ENCODE assay signal across 8 cellular contexts in genomic region chr2:178478442-178479274, GRCh38. TPM values are rescaled to one million over a fixed set of nuclear protein-coding genes. Genes with fewer than 3 reads are reported as not detected.
A peak's percentile ranks its signal among the peaks of the same experiment; 100 is the strongest.
DNase-seq lines count a peak whose midpoint lies in the region; ATAC-seq and TF ChIP-seq lines count a peak whose summit lies in the region.

Gene FKBP7, minus strand, starts transcription at chr2:178478600. Its CDS starts 101 bp downstream, at chr2:178478499.

- H3K36me3 ChIP-seq in GM23248 (ENCODE audit: low read depth), result no peaks in the 10 kb centered on the region
- no peaks in the 10 kb centered on the region for H3K36me3 ChIP-seq in RWPE2 (ENCODE audit: low read depth)

- H3K27me3 Mint-ChIP-seq in nephron progenitor cell (ENCODE audit: low read depth, poor library complexity), result no peaks in the 10 kb centered on the region
- H3K27me3 Mint-ChIP-seq in stimulated activated naive CD8-positive, alpha-beta T cell treated with anti-CD3 and anti-CD28 coated beads, Interleukin-15, amount 100 ng/mL, for 72 hours, result no peaks in the 10 kb centered on the region

- peaks cover 21% of the 10 kb centered on the region for H3K36me3 Mint-ChIP-seq in nephron progenitor cell (ENCODE audit: low read depth)

- no peaks in the 10 kb centered on the region for H3K27me3 ChIP-seq in GM23248 (replicated peaks; ENCODE audit: insufficient read depth)
- H3K27me3 ChIP-seq in RWPE2 (ENCODE audit: insufficient read depth, poor library complexity, severe bottlenecking), result no peaks in the 10 kb centered on the region

- in situ Hi-C loops in GM23248 (cut with MboI), result no loop called here

- TF ChIP-seq CTCF in LNCaP clone FGC (IDR thresholded peaks at IDR 0.05; ENCODE audit: control insufficient read depth, extremely low read depth, insufficient read depth) (peak; percentile 65), RWPE2 (IDR thresholded peaks at IDR 0.05; ENCODE audit: poor library complexity, severe bottlenecking) (peak; percentile 89), nephron progenitor cell (IDR thresholded peaks at IDR 0.05) (peak; percentile 54)

- H3K4me3 Mint-ChIP-seq in nephron progenitor cell, result peak within 1 kb of the TSS; percentile 96
- H3K4me3 Mint-ChIP-seq in stimulated activated naive CD8-positive, alpha-beta T cell treated with anti-CD3 and anti-CD28 coated beads, Interleukin-15, amount 100 ng/mL, for 72 hours, result peak within 1 kb of the TSS; percentile 95 to 99

- peaks cover 53% of the 10 kb centered on the region for H3K79me2 ChIP-seq in GM23248 (ENCODE audit: insufficient read depth)

- H3K4me1 ChIP-seq in GM23248 (ENCODE audit: insufficient read depth) (peaks cover 30% of the 10 kb centered on the region), RWPE2 (ENCODE audit: insufficient read depth, poor library complexity, severe bottlenecking) (peaks cover 22% of the 10 kb centered on the region)

- H3K9me3 ChIP-seq in GM23248 (ENCODE audit: low read depth) (no peaks in the 10 kb centered on the region), RWPE2 (ENCODE audit: severe bottlenecking) (no peaks in the 10 kb centered on the region)

- peak within 1 kb of the TSS; percentile 99 for H3K27ac Mint-ChIP-seq in nephron progenitor cell
- H3K27ac Mint-ChIP-seq in stimulated activated naive CD8-positive, alpha-beta T cell treated with anti-CD3 and anti-CD28 coated beads, Interleukin-15, amount 100 ng/mL, for 72 hours, result peak within 1 kb of the TSS; percentile 95 to 97

- no peaks in the 10 kb centered on the region for H3K9me3 Mint-ChIP-seq in nephron progenitor cell
- H3K9me3 Mint-ChIP-seq in stimulated activated naive CD8-positive, alpha-beta T cell treated with anti-CD3 and anti-CD28 coated beads, Interleukin-15, amount 100 ng/mL, for 72 hours, result no peaks in the 10 kb centered on the region

- peaks cover 50% of the 10 kb centered on the region for H3K4me1 Mint-ChIP-seq in nephron progenitor cell
- H3K4me1 Mint-ChIP-seq in stimulated activated naive CD8-positive, alpha-beta T cell treated with anti-CD3 and anti-CD28 coated beads, Interleukin-15, amount 100 ng/mL, for 72 hours, result peaks cover 37% of the 10 kb centered on the region

- no peaks in the 10 kb centered on the region; the same call in 1 of the 2 replicates for H4K20me1 ChIP-seq in GM23248 (ENCODE audit: insufficient read depth)

- peak within 1 kb of the TSS; percentile 100 for H3K9ac ChIP-seq in GM23248

- H3K4me2 ChIP-seq in GM23248 (ENCODE audit: unreplicated experiment), result peak within 1 kb of the TSS; percentile 100

- H3F3A ChIP-seq in GM23248 (ENCODE audit: insufficient read depth), result peaks cover 12% of the 10 kb centered on the region

- H3K27ac ChIP-seq in GM23248 (peak within 1 kb of the TSS; percentile 99), RWPE2 (ENCODE audit: poor library complexity, severe bottlenecking) (peak within 1 kb of the TSS; percentile 48)

- DNase-seq in EH (ENCODE audit: low read depth) (peak; percentile 82), GM23248 (peak; percentile 96), LNCaP clone FGC (ENCODE audit: low read depth) (no peak), RWPE2 (ENCODE audit: low spot score) (peak; percentile 70), fibroblast of the conjunctiva (ENCODE audit: low read depth) (peak; percentile 46), nephron progenitor cell (peak; percentile 84)
- DNase-seq in activated effector memory CD4-positive, alpha-beta T cell treated with Interleukin-2 at 50 U/mL for 16 hours, result peak; percentile 79
- DNase-seq in stimulated activated naive CD8-positive, alpha-beta T cell treated with anti-CD3 and anti-CD28 coated beads, Interleukin-15, amount 100 ng/mL, for 72 hours, result peak; percentile 75 to 81

- H3K4me3 ChIP-seq in GM23248 (peak within 1 kb of the TSS; percentile 100), LNCaP clone FGC (ENCODE audit: low read depth, low read length) (peak within 1 kb of the TSS; percentile 74), RWPE2 (ENCODE audit: severe bottlenecking) (peak within 1 kb of the TSS; percentile 50)

- H3K9me2 ChIP-seq in GM23248 (ENCODE audit: insufficient read depth), result no peaks in the 10 kb centered on the region

- 1 to 2% methylated on average over 44 to 51 of the region's 56 CpGs for WGBS in GM23248 (ENCODE audit: low coverage in 1 of 2, low lambda C conversion rate in 2 of 2, missing lambda C conversion rate in 2 of 2), 2 experiments

- peak; percentile 58 for ATAC-seq in RWPE2 (ENCODE audit: low read depth)
- peak; percentile 76 for ATAC-seq in stimulated activated naive CD8-positive, alpha-beta T cell treated with anti-CD3 and anti-CD28 coated beads, Interleukin-15, amount 100 ng/mL, for 72 hours

- H2AFZ ChIP-seq in GM23248, result peak within 1 kb of the TSS; percentile 100

RNA-seq across cellular contexts. Expression of gene FKBP7, which starts in this region (rescaled TPM):
- total RNA-seq in GM23248 (2014; rRNA removed; shearing (Covaris generic)), result 18.6 and 28.4 TPM in 2 replicates
- polyA plus RNA-seq in GM23248 (2016; fragmentation: Nextera tagmentation; extraction: Ambion mirVana), result 81.1 and 81.2 TPM in 2 replicates

Comparison
In these comparisons a context has a peak if more than half of its experiments do, and no peak if none do; other contexts are left out.
1. H3K4me3 ChIP-seq: peak in every context shown above with its lines; median percentile 100 in GM23248; 74 in LNCaP clone FGC; 50 in RWPE2.